Comparison of ENCODE assay signal across 29 cellular contexts in genomic region chr1:47867447-47868347, GRCh38.
"Had no signal": no experiment of that assay in that cellular context is flagged by ENCODE, and none has a peak within 500 bp of the region (broad histone marks: within the 10 kb centered on the region; RNA-seq: fewer than 3 reads in every experiment).

No MANE protein-coding gene starts in this region.

- H3K4me3 ChIP-seq: adrenal gland, body of pancreas, K562, SJCRH30, SK-N-MC had no signal

- H3K9me3 Mint-ChIP-seq: activated CD4-positive, alpha-beta memory T cell treated with anti-CD3 and anti-CD28 coated beads for 36 hours; activated naive CD4-positive, alpha-beta T cell treated with anti-CD3 and anti-CD28 coated beads for 36 hours; activated naive CD4-positive, alpha-beta T cell treated with anti-CD3 and anti-CD28 coated beads, Interleukin-2, amount 50 U/mL, for 72 hours; activated T-cell treated with anti-CD3 and anti-CD28 coated beads, Interleukin-2, amount 50 U/mL, for 4 hours; activated T-helper 1 cell treated with anti-CD3 and anti-CD28 coated beads, Interleukin-12 subunit alpha, Interleukin-12 subunit beta, Interleukin-2, Interleukin-4 antibody, amounts not matched to agents 30 ng/mL and 10 ng/mL and 1 ng/mL, durations not matched to agents 14 hours and 24 hours and 36 hours had no signal

- H3K27ac Mint-ChIP-seq: activated CD4-positive, alpha-beta memory T cell treated with anti-CD3 and anti-CD28 coated beads for 36 hours; activated naive CD4-positive, alpha-beta T cell treated with anti-CD3 and anti-CD28 coated beads for 36 hours; activated naive CD4-positive, alpha-beta T cell treated with anti-CD3 and anti-CD28 coated beads, Interleukin-2, amount 50 U/mL, for 72 hours; activated T-helper 1 cell treated with anti-CD3 and anti-CD28 coated beads, Interleukin-12 subunit alpha, Interleukin-12 subunit beta, Interleukin-2, Interleukin-4 antibody, amounts not matched to agents 30 ng/mL and 10 ng/mL and 1 ng/mL, durations not matched to agents 14 hours and 24 hours and 36 hours; WTC11 had no signal

- H3K27ac ChIP-seq: adrenal gland, body of pancreas, SJCRH30, SK-N-MC had no signal

- H3K36me3 ChIP-seq: adrenal gland, SJCRH30 had no signal

- H3K27me3 ChIP-seq: adrenal gland, body of pancreas, SJCRH30 had no signal

- H3K36me3 Mint-ChIP-seq: activated CD4-positive, alpha-beta memory T cell treated with anti-CD3 and anti-CD28 coated beads for 36 hours; activated naive CD4-positive, alpha-beta T cell treated with anti-CD3 and anti-CD28 coated beads, Interleukin-2, amount 50 U/mL, for 72 hours had no signal

- DNase-seq: activated CD4-positive, alpha-beta memory T cell treated with anti-CD3 and anti-CD28 coated beads for 36 hours; activated CD4-positive, alpha-beta T cell treated with anti-CD3 and anti-CD28 coated beads for 4 hours; activated CD4-positive, alpha-beta T cell treated with anti-CD3 and anti-CD28 coated beads, Interleukin-2, amount 50 U/mL, for 1 hour; activated CD8-positive, alpha-beta memory T cell treated with anti-CD3 and anti-CD28 coated beads, Interleukin-2, amount 50 U/mL, for 4 hours; activated gamma-delta T cell treated with Interleukin-2 at 50 U/mL for 16 hours; activated naive CD4-positive, alpha-beta T cell treated with anti-CD3 and anti-CD28 coated beads for 36 hours; activated T-cell treated with anti-CD3 and anti-CD28 coated beads for 4 hours; activated T-cell treated with anti-CD3 and anti-CD28 coated beads, Interleukin-2, amount 50 U/mL, for 4 hours; adrenal gland; body of pancreas; central memory CD4-positive, alpha-beta T cell; NCI-H1105 treated with DMSO at 0.1 percent for 48 hours; NCI-H1436; NCI-H1930; NCI-H2107; NCI-H2171; NCI-H510A; NCI-H526; NCI-H748 treated with DMSO at 0.1 percent for 48 hours; NK-92 treated with Interleukin-12 subunit alpha and Interleukin-12 subunit beta, amount 100 ng/mL, for 24 hours; Right ventricle myocardium superior; SJCRH30; T1000 had no signal

- H3K4me3 Mint-ChIP-seq: activated CD4-positive, alpha-beta memory T cell treated with anti-CD3 and anti-CD28 coated beads for 36 hours; activated naive CD4-positive, alpha-beta T cell treated with anti-CD3 and anti-CD28 coated beads for 36 hours; activated T-cell treated with anti-CD3 and anti-CD28 coated beads, Interleukin-2, amount 50 U/mL, for 4 hours; activated T-helper 1 cell treated with anti-CD3 and anti-CD28 coated beads, Interleukin-12 subunit alpha, Interleukin-12 subunit beta, Interleukin-2, Interleukin-4 antibody, amounts not matched to agents 30 ng/mL and 10 ng/mL and 1 ng/mL, durations not matched to agents 14 hours and 24 hours and 36 hours; WTC11 had no signal

- ATAC-seq: activated CD4-positive, CD25-positive, alpha-beta regulatory T cell treated with anti-CD3 and anti-CD28 coated beads, Interleukin-2, amount 50 U/mL, for 24 hours; activated naive CD4-positive, alpha-beta T cell treated with anti-CD3 and anti-CD28 coated beads, Interleukin-2, amount 50 U/mL, for 72 hours; activated T-cell treated with anti-CD3 and anti-CD28 coated beads, Interleukin-2, amount 50 U/mL, for 4 hours; body of pancreas; K562; WTC11 had no signal

- H3K4me1 ChIP-seq: adrenal gland had no signal

- H3K9me3 ChIP-seq: adrenal gland, body of pancreas, SJCRH30 had no signal
